8 cellular contexts compared by ENCODE assay signal in genomic region chr15:60917469-60918130, GRCh38.
DNase-seq lines count a peak whose midpoint lies in the region; ATAC-seq and TF ChIP-seq lines count a peak whose summit lies in the region.
"Had no signal": no experiment of that assay in that cellular context is flagged by ENCODE, and none has a peak within 500 bp of the region (broad histone marks: within the 10 kb centered on the region; RNA-seq: fewer than 3 reads in every experiment).

No MANE protein-coding gene starts in this region.

- DNase-seq in Right ventricle myocardium superior (peak; percentile 73), occipital lobe (lab: John Stamatoyannopoulos, UW) (peak; percentile 30), upper lobe of right lung (no peak), AML-193 (lab: John Stamatoyannopoulos, UW) (no peak), HEK293T (ENCODE audit: extremely low spot score) (no peak), ecto neural progenitor cell (ENCODE audit: low spot score) (no peak)
- DNase-seq: NCI-H1436 treated with DMSO at 0.1 percent for 48 hours had no signal

- H3K36me3 ChIP-seq in upper lobe of right lung: no peaks in the 10 kb centered on the region

- peak overlapping the region; percentile 17 for H3K27ac ChIP-seq in adipose tissue (ENCODE audit: low read depth, low read length)
- H3K27ac ChIP-seq in upper lobe of right lung: peak overlapping the region; percentile 38

- no peak overlapping the region for H3K4me3 ChIP-seq in upper lobe of right lung

- no peaks in the 10 kb centered on the region for H3K9me3 ChIP-seq in upper lobe of right lung

- CTCF ChIA-PET in HEK293T (lab: Yijun Ruan, JAX): interaction anchor here (0.6 to 2.2 kb wide), 9 partner anchors 9 to 332 kb away, joined by 3 to 11 read pairs (median 4); no protein-coding TSS in a partner anchor

- ATAC-seq in Right ventricle myocardium superior (ENCODE audit: poor library complexity) (peak; percentile 88), upper lobe of right lung (peak; percentile 26)

- POLR2A ChIA-PET in HEK293T (lab: Yijun Ruan, JAX): no interaction called here

- peaks cover 23% of the 10 kb centered on the region for H3K4me1 ChIP-seq in upper lobe of right lung

- H3K27me3 ChIP-seq in upper lobe of right lung: no peaks in the 10 kb centered on the region

- 14 to 54% (median 41%) methylated on average over 16 of the region's 16 CpGs for WGBS in adipose tissue, 3 donors

- intact Hi-C loops in Right ventricle myocardium superior (cut with DNase I) (loop anchor here (2.0 to 10.0 kb wide), 3 partner anchors 127 to 403 kb away; no protein-coding TSS in a partner anchor), upper lobe of right lung (cut with DNase I) (no loop called here)

- TF ChIP-seq CTCF in upper lobe of right lung (IDR thresholded peaks at IDR 0.05): no peak

TF ChIP-seq in HEK293T, 16 proteins besides CTCF, POLR2A, EP300 and RAD21:
- TF ChIP-seq ZNF384 (IDR thresholded peaks at IDR 0.05) (no peak), ELF4 (IDR thresholded peaks at IDR 0.05) (no peak), LEF1 (IDR thresholded peaks at IDR 0.05; ENCODE audit: borderline replicate concordance) (no peak), HDGF (IDR thresholded peaks at IDR 0.05; ENCODE audit: borderline replicate concordance) (no peak), FOXM1 (IDR thresholded peaks at IDR 0.05; ENCODE audit: borderline replicate concordance) (no peak), PKNOX1 (IDR thresholded peaks at IDR 0.05) (no peak), FOXA1 (IDR thresholded peaks at IDR 0.05) (no peak), NFRKB (IDR thresholded peaks at IDR 0.05) (no peak)

Comparison
In these comparisons a context has a peak if more than half of its experiments do, and no peak if none do; other contexts are left out.
1. DNase-seq: peak in Right ventricle myocardium superior (single experiment) and occipital lobe (single experiment); none in upper lobe of right lung (single experiment), AML-193 (0 of 2), HEK293T (single experiment) and ecto neural progenitor cell (single experiment).